Comparison of ENCODE assay signal across 7 cellular contexts in the genomic region with DNA sequence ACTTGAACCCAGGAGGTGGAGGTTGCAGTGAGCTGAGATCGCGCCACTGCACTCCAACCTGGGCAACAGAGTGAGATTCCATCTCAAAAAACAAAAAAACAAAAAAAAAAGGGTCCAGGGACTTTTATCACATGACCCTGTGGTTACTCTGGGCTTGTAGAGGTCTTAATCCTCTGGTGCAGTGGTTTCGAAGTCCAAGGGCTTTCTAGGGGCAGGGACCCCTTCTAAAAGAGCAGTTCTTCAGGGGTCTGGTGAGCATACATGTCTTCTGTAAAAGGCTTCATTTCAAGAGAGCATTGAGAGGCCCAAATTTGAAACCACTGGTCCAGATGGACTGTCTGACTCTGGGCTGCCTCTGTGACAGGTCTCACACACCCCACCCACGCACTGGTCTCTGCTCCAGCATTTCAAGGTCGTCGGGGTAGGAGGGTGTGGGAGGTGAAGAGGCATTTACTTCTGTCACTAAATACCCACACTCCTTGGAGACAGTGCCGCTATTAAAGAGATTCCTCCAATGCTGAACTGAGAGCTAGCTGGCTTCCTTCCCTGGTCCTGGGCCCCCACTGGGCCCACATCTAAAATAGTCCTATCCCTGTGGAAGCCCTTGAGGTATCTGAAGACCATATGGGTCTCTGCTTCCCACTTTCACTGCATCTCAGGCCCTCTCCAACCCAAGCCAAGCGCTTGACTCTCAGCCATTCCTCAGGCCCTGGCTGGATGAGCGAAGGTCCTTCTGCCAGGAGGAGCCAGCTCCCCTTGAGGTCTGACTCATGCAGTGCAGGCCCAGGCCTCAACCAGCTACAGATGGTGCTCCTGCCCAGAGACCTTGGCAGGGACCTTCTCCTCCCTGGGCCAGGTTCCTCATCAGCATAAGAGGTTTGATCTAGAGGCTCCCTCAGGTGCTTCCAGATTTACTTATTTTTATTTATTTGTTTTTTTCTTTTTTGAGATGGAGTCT. TPM values are rescaled to one million over a fixed set of nuclear protein-coding genes. Genes with fewer than 3 reads are reported as not detected.
DNase-seq lines count a peak whose midpoint lies in the region; ATAC-seq and TF ChIP-seq lines count a peak whose summit lies in the region.

No MANE protein-coding gene starts in this region.

- H3K27me3 ChIP-seq in Karpas-422 (ENCODE audit: low read length) (no peaks in the 10 kb centered on the region), body of pancreas (no peaks in the 10 kb centered on the region), osteoblast (ENCODE audit: insufficient read depth, low read length) (no peaks in the 10 kb centered on the region)

- ATAC-seq in body of pancreas (no peak), HG02571 (IDR thresholded peaks at IDR 0.05; ENCODE audit: unreplicated experiment) (no peak), HG03432 (IDR thresholded peaks at IDR 0.05; ENCODE audit: unreplicated experiment) (no peak)

- H3K9me3 ChIP-seq in Karpas-422 (ENCODE audit: low read length) = no peaks in the 10 kb centered on the region
- no peaks in the 10 kb centered on the region for H3K9me3 ChIP-seq in body of pancreas
- no peaks in the 10 kb centered on the region for H3K9me3 ChIP-seq in osteoblast (ENCODE audit: low read depth, low read length)

- H3K27ac ChIP-seq in Karpas-422 (ENCODE audit: low read length) (no peak overlapping the region), body of pancreas (no peak overlapping the region), osteoblast (ENCODE audit: low read depth, low read length) (no peak overlapping the region)

- WGBS in body of pancreas, 2 donors = 80 to 81% methylated on average over 9 of the region's 9 CpGs

- in situ Hi-C loops in GM13976 (cut with MboI; ENCODE audit: low sequenced_read_pairs, unreplicated experiment) = no loop called here

- H3K4me3 ChIP-seq in Karpas-422 (ENCODE audit: low read length) (no peak overlapping the region), body of pancreas (no peak overlapping the region), osteoblast (ENCODE audit: insufficient read depth, low read length) (no peak overlapping the region)

- H4K20me1 ChIP-seq in Karpas-422 (ENCODE audit: insufficient read depth, low read depth, low read length) (no peaks in the 10 kb centered on the region), osteoblast (ENCODE audit: insufficient read depth, low read length) (no peaks in the 10 kb centered on the region)

- H3K4me2 ChIP-seq in Karpas-422 (ENCODE audit: low read depth, low read length, poor library complexity, severe bottlenecking) (no peak overlapping the region), osteoblast (ENCODE audit: insufficient read depth, low read length) (no peak overlapping the region)

- intact Hi-C loops in body of pancreas (cut with DNase I) = no loop called here

- no peak overlapping the region for H2AFZ ChIP-seq in Karpas-422 (ENCODE audit: low read length)
- H2AFZ ChIP-seq in osteoblast (ENCODE audit: low read length) = peak overlapping the region; percentile 3

- H3K79me2 ChIP-seq in Karpas-422 (ENCODE audit: low read length) (no peaks in the 10 kb centered on the region), osteoblast (ENCODE audit: insufficient read depth, low read length) (no peaks in the 10 kb centered on the region)

- TF ChIP-seq POLR2A in body of pancreas (IDR thresholded peaks at IDR 0.05) = no peak

- H3K4me1 ChIP-seq in Karpas-422 (ENCODE audit: low read length) (no peaks in the 10 kb centered on the region), body of pancreas (peaks cover 20% of the 10 kb centered on the region), osteoblast (ENCODE audit: insufficient read depth, low read length) (no peaks in the 10 kb centered on the region)

- H3K9ac ChIP-seq in Karpas-422 (ENCODE audit: low read length) = no peak overlapping the region

- H3K36me3 ChIP-seq in Karpas-422 (ENCODE audit: insufficient read depth, low read length) (no peaks in the 10 kb centered on the region), body of pancreas (replicated peaks in 1 of 2; ENCODE audit: insufficient read depth in 1 of 2, low read depth in 2 of 2) (no peaks in the 10 kb centered on the region), osteoblast (ENCODE audit: insufficient read depth, low read length) (no peaks in the 10 kb centered on the region)

- DNase-seq in ELR (ENCODE audit: low read depth) (peak; percentile 30), Karpas-422 (peak; percentile 49), body of pancreas (peak in 1 of 4 donors; percentile 40), osteoblast (ENCODE audit: insufficient read length, low spot score, missing footprints) (peak; percentile 96), GM13976 (ENCODE audit: low spot score) (no peak)

- no peaks in the 10 kb centered on the region for H3K9me2 ChIP-seq in Karpas-422 (replicated peaks; ENCODE audit: insufficient read depth, low read length)

- TF ChIP-seq CTCF in body of pancreas (IDR thresholded peaks at IDR 0.05) (peak in 4 of 7 experiments; percentile 8 to 15 (median 10)), osteoblast (IDR thresholded peaks at IDR 0.05; ENCODE audit: extremely low read depth, low read depth, low read length) (peak; percentile 20), GM13976 (IDR thresholded peaks at IDR 0.05; ENCODE audit: borderline replicate concordance, control extremely low read depth, extremely low read depth, insufficient read depth, missing control alignments) (no peak)

RNA-seq across cellular contexts. Expression of a gene that starts 44.8 kb away (rescaled TPM):
- 0.90 and 1.5 TPM in 2 replicates for total RNA-seq in Karpas-422 (2014; rRNA removed; shearing (Covaris generic); ENCODE audit: low replicate concordance)
- total RNA-seq in body of pancreas (1 to 10 TPM in 1 of 2 donors, under 1 TPM in 1; 0.52 to 2.3 TPM), osteoblast (1.8 and 2.9 TPM in 2 replicates)
